ENCODE assay signal across 8 cellular contexts in the genomic region with DNA sequence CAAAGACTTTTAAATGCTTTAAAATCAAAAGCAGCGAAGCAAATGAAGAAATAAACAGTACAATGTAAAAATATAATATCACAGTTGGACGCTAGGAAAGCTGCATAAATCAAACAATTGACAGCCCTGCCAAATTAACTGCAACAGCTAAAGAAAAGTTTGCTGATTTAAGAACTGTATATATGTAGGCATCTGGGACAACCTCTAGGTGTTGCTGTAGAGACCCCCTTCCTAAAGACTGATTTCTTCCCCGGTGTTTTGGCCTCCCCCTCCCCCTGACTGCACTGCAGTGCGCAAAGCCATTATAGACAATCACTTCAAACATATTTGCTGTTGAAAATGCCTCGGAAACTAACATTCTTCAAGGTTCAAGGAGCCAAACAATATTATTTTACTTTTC. TPM values are rescaled to one million over a fixed set of nuclear protein-coding genes. Genes with fewer than 3 reads are reported as not detected.
DNase-seq lines count a peak whose midpoint lies in the region; ATAC-seq, FAIRE-seq and TF ChIP-seq lines count a peak whose summit lies in the region.

No MANE protein-coding gene starts in this region.

- no peak for TF ChIP-seq EP300 in upper lobe of left lung (IDR thresholded peaks at IDR 0.05)

- peak overlapping the region; percentile 95 for H3K4me2 ChIP-seq in astrocyte (ENCODE audit: low read length)

- peak overlapping the region; percentile 92 for H3K4me3 Mint-ChIP-seq in astrocyte (ENCODE audit: unreplicated experiment)

- H3K27ac ChIP-seq in astrocyte (ENCODE audit: low read depth, low read length) = no peak overlapping the region
- H3K27ac ChIP-seq in kidney (ENCODE audit: low read depth in 2 of 2, low read length in 2 of 2) = no peak overlapping the region
- no peak overlapping the region for H3K27ac ChIP-seq in upper lobe of left lung

- H3K4me1 Mint-ChIP-seq in astrocyte (ENCODE audit: low read depth, unreplicated experiment) = peaks cover 3% of the 10 kb centered on the region

- H3K27me3 ChIP-seq in astrocyte (ENCODE audit: insufficient read depth, low read length) = peaks cover 4% of the 10 kb centered on the region
- peaks cover 0 to 23% (median 10%) of the 10 kb centered on the region in 4 donors for H3K27me3 ChIP-seq in upper lobe of left lung

- peak; percentile 40 for ATAC-seq in GM21367 (IDR thresholded peaks at IDR 0.05; ENCODE audit: unreplicated experiment)
- no peak for ATAC-seq in upper lobe of left lung (ENCODE audit: low FRiP score in 2 of 2)
- ATAC-seq in HG03457 (IDR thresholded peaks at IDR 0.05; ENCODE audit: unreplicated experiment) = no peak

- peaks cover 11% of the 10 kb centered on the region for H3K4me1 ChIP-seq in astrocyte (ENCODE audit: insufficient read depth, low read length)
- peaks cover 0 to 6% of the 10 kb centered on the region in 2 donors for H3K4me1 ChIP-seq in kidney (ENCODE audit: control insufficient read depth in 1 of 2, insufficient read depth in 1 of 2, low read depth in 1 of 2, low read length in 2 of 2)
- peaks cover 13 to 20% (median 15%) of the 10 kb centered on the region in 4 donors for H3K4me1 ChIP-seq in upper lobe of left lung

- DNase-seq in D721Med (ENCODE audit: insufficient read length, low spot score) (no peak), NCI-H2171 treated with DMSO at 0.1 percent for 48 hours (lab: John Stamatoyannopoulos, UW) (peak; percentile 84), astrocyte (ENCODE audit: low read depth) (peak; percentile 26), kidney (no peak), upper lobe of left lung (no peak), mucosa of gallbladder (ENCODE audit: low spot score) (no peak)

- H3K4me3 ChIP-seq in astrocyte (ENCODE audit: insufficient read depth, low read depth, low read length) (peak overlapping the region; percentile 82), kidney (ENCODE audit: low read length in 2 of 2) (peak overlapping the region; percentile 46 to 56), upper lobe of left lung (peak overlapping the region in 3 of 4 donors; percentile 40 to 55 (median 54))

- no peaks in the 10 kb centered on the region for H3K9me3 Mint-ChIP-seq in astrocyte (ENCODE audit: unreplicated experiment)

- TF ChIP-seq POLR2A in upper lobe of left lung (IDR thresholded peaks at IDR 0.05) = no peak

- TF ChIP-seq CTCF in D721Med (IDR thresholded peaks at IDR 0.05; ENCODE audit: insufficient read depth, missing control alignments) = peak; percentile 44
- peak; percentile 51 for TF ChIP-seq CTCF in astrocyte (IDR thresholded peaks at IDR 0.05; ENCODE audit: insufficient read depth, low read depth, low read length)
- TF ChIP-seq CTCF in kidney (IDR thresholded peaks at IDR 0.05; ENCODE audit: borderline replicate concordance, extremely low read depth, insufficient read depth) = no peak
- TF ChIP-seq CTCF in upper lobe of left lung (IDR thresholded peaks at IDR 0.05) = no peak

- H2AFZ ChIP-seq in astrocyte (ENCODE audit: low read depth, low read length) = peak overlapping the region; percentile 96

- H3K36me3 ChIP-seq in astrocyte (ENCODE audit: insufficient read depth, low read length) (no peaks in the 10 kb centered on the region), kidney (ENCODE audit: control insufficient read depth in 1 of 2, insufficient read depth in 2 of 2, low read length in 2 of 2) (no peaks in the 10 kb centered on the region), upper lobe of left lung (no peaks in the 10 kb centered on the region)

- WGBS in upper lobe of left lung, 2 donors = 6 to 8% methylated on average over 5 of the region's 5 CpGs

- FAIRE-seq in D721Med (lab: Jason Lieb, UNC) (no peak), astrocyte (lab: Jason Lieb, UNC) (peak; percentile 56), kidney (lab: Jason Lieb, UNC) (no peak)

- intact Hi-C loops in kidney (cut with DNase I) = no loop called here

- no peak overlapping the region for H3K27ac Mint-ChIP-seq in astrocyte (ENCODE audit: unreplicated experiment)

- H3K9ac ChIP-seq in astrocyte (ENCODE audit: low read length) (peak overlapping the region; percentile 82), kidney (ENCODE audit: low read length in 2 of 2) (no peak overlapping the region)

- H3K27me3 Mint-ChIP-seq in astrocyte (ENCODE audit: low read depth, unreplicated experiment) = no peaks in the 10 kb centered on the region

- no peaks in the 10 kb centered on the region for H3K36me3 Mint-ChIP-seq in astrocyte (ENCODE audit: low read depth, unreplicated experiment)

- H3K9me3 ChIP-seq in astrocyte (ENCODE audit: insufficient read depth, low read depth, low read length) (no peaks in the 10 kb centered on the region), kidney (ENCODE audit: control insufficient read depth in 1 of 2, low read length in 2 of 2) (no peaks in the 10 kb centered on the region), upper lobe of left lung (no peaks in the 10 kb centered on the region)

- H3K79me2 ChIP-seq in astrocyte (ENCODE audit: insufficient read depth, low read length) = peaks cover 12% of the 10 kb centered on the region

- H4K20me1 ChIP-seq in astrocyte (ENCODE audit: insufficient read depth, low read length) = peaks cover 10% of the 10 kb centered on the region

RNA-seq across cellular contexts. Expression of gene ELOVL4, which starts 1.1 kb away (rescaled TPM):
- 10.0 and 10.4 TPM in 2 replicates for total RNA-seq in astrocyte
- total RNA-seq in kidney = 0.38 TPM
- 2.1 TPM for polyA plus RNA-seq in kidney (ENCODE audit: insufficient read depth, low read depth, low replicate concordance)
- total RNA-seq in upper lobe of left lung = under 1 TPM in 3 of 6 donors, not detected in 3; 0.17 to 0.49 (median 0.37) TPM
- 1.5 TPM for total RNA-seq in mucosa of gallbladder

RNA-seq across cellular contexts. Expression of gene TTK, which starts 58.2 kb away (rescaled TPM):
- total RNA-seq in astrocyte = 3.3 and 4.9 TPM in 2 replicates
- total RNA-seq in kidney = 0.79 TPM
- 0.13 TPM for polyA plus RNA-seq in kidney (ENCODE audit: insufficient read depth, low read depth, low replicate concordance)
- 1 to 10 TPM in 2 of 6 donors, under 1 TPM in 2, not detected in 2; 0.91 to 2.3 (median 1.4) TPM for total RNA-seq in upper lobe of left lung
- total RNA-seq in mucosa of gallbladder = 0.92 TPM

Comparison
In these comparisons a context has a peak if more than half of its experiments do, and no peak if none do; other contexts are left out.
1. DNase-seq: peak in NCI-H2171 treated with DMSO at 0.1 percent for 48 hours (single experiment) and astrocyte (single experiment); none in D721Med (single experiment), kidney (single experiment), upper lobe of left lung (0 of 2) and mucosa of gallbladder (single experiment).
2. CTCF ChIP-seq: peak in D721Med (single experiment) and astrocyte (single experiment); none in kidney (single experiment) and upper lobe of left lung (0 of 6).
3. Peak in every context shown above with its lines, with median percentiles within 50 percentile points of each other: H3K4me3 ChIP-seq.